Comparison of ENCODE assay signal across 20 cellular contexts in genomic region chr3:114067804-114068203, GRCh38.
"Had no signal": no experiment of that assay in that cellular context is flagged by ENCODE, and none has a peak within 500 bp of the region (broad histone marks: within the 10 kb centered on the region; RNA-seq: fewer than 3 reads in every experiment).

No MANE protein-coding gene starts in this region.

- ATAC-seq: K562, Panc1, PC-3 had no signal

- H3K9ac ChIP-seq: KMS-11, SK-N-SH had no signal

- DNase-seq: Kasumi-1; MM.1S; NCI-H1092 treated with DMSO at 0.1 percent for 48 hours; NCI-H1436; NCI-H187; NCI-H2029; NCI-H2081 treated with DMSO at 0.1 percent for 48 hours; NCI-H2227 treated with DMSO at 0.1 percent for 48 hours; NCI-H524; NCI-H526 treated with DMSO at 0.1 percent for 48 hours; NCI-H748 treated with DMSO at 0.1 percent for 48 hours; NK-92 treated with Interleukin-12 subunit alpha and Interleukin-12 subunit beta, amount 100 ng/mL, for 24 hours; PC-3; SHP77; SK-N-SH had no signal

- H3K4me3 ChIP-seq: K562 had no signal

- H3K9me3 ChIP-seq: SK-N-SH had no signal

- H3K27ac ChIP-seq: HL-60, KMS-11, RWPE1 had no signal
